In genomic region chr17:77383613-77384608, GRCh38 we compare ENCODE assay signal across 11 cellular contexts.
DNase-seq lines count a peak whose midpoint lies in the region; ATAC-seq, FAIRE-seq and TF ChIP-seq lines count a peak whose summit lies in the region.
"Had no signal": no experiment of that assay in that cellular context is flagged by ENCODE, and none has a peak within 500 bp of the region (broad histone marks: within the 10 kb centered on the region; RNA-seq: fewer than 3 reads in every experiment).

No MANE protein-coding gene starts in this region.

- no peak for TF ChIP-seq POLR2A in GM12891 (IDR thresholded peaks at IDR 0.05; ENCODE audit: low read depth, low read length)

- peak overlapping the region in 8 of 11 experiments; percentile 5 to 100 (median 58); a peak in 11 of 22 replicates for H3K4me2 ChIP-seq in BLaER1 treated with 17β-estradiol and CSF1 and Interleukin-3, amounts not matched to agents 10 nM and 100 nM
- H3K4me2 ChIP-seq in osteoblast (ENCODE audit: insufficient read depth, low read length): no peak overlapping the region

- no peak for FAIRE-seq in GM12891 (lab: Jason Lieb, UNC)

- peaks cover 88 to 100% (median 98%) of the 10 kb centered on the region in 10 experiments for H3K4me1 ChIP-seq in BLaER1 treated with 17β-estradiol and CSF1 and Interleukin-3, amounts not matched to agents 10 nM and 100 nM
- H3K4me1 ChIP-seq in osteoblast (ENCODE audit: insufficient read depth, low read length): peaks cover 69% of the 10 kb centered on the region

- peaks cover 10% of the 10 kb centered on the region for H3K36me3 Mint-ChIP-seq in endothelial cell (ENCODE audit: low read depth, unreplicated experiment)
- H3K36me3 Mint-ChIP-seq: memory B cell had no signal

- DNase-seq in NCI-H2029 (lab: John Stamatoyannopoulos, UW): peak; percentile 43
- DNase-seq in endothelial cell (ENCODE audit: low spot score): no peak
- peak; percentile 84 for DNase-seq in osteoblast (ENCODE audit: insufficient read length, low spot score, missing footprints)
- no peak for DNase-seq in A172 (ENCODE audit: low spot score)
- no peak for DNase-seq in NCI-H524 treated with DMSO at 0.1 percent for 48 hours (lab: John Stamatoyannopoulos, UW)
- DNase-seq in GM12891 (ENCODE audit: insufficient read length, low spot score): no peak
- DNase-seq: T1000 had no signal

- H3K79me2 ChIP-seq in osteoblast (ENCODE audit: insufficient read depth, low read length): peaks cover 99% of the 10 kb centered on the region

- no peaks in the 10 kb centered on the region for H3K27me3 ChIP-seq in BLaER1 treated with 17β-estradiol and CSF1 and Interleukin-3, amounts not matched to agents 10 nM and 100 nM
- no peaks in the 10 kb centered on the region for H3K27me3 ChIP-seq in osteoblast (ENCODE audit: insufficient read depth, low read length)

- no peak overlapping the region for H3K4me3 Mint-ChIP-seq in endothelial cell (ENCODE audit: unreplicated experiment)

- peak overlapping the region; percentile 64 for H3K27ac Mint-ChIP-seq in endothelial cell (ENCODE audit: unreplicated experiment)

- H3K36me3 ChIP-seq in BLaER1 treated with 17β-estradiol and CSF1 and Interleukin-3, amounts not matched to agents 10 nM and 100 nM: peaks cover 0 to 33% (median 10%) of the 10 kb centered on the region in 11 experiments; a peak in 14 of 22 replicates
- H3K36me3 ChIP-seq in osteoblast (ENCODE audit: insufficient read depth, low read length): no peaks in the 10 kb centered on the region

- peak overlapping the region in 1 of 11 experiments; percentile 18; a peak in 1 of 22 replicates for H3K27ac ChIP-seq in BLaER1 treated with 17β-estradiol and CSF1 and Interleukin-3, amounts not matched to agents 10 nM and 100 nM
- peak overlapping the region; percentile 2 for H3K27ac ChIP-seq in osteoblast (ENCODE audit: low read depth, low read length)

- H3K4me3 ChIP-seq in BLaER1 treated with 17β-estradiol and CSF1 and Interleukin-3, amounts not matched to agents 10 nM and 100 nM: no peak overlapping the region
- H3K4me3 ChIP-seq in osteoblast (ENCODE audit: insufficient read depth, low read length): no peak overlapping the region
- H3K4me3 ChIP-seq: K562 had no signal

- H2AFZ ChIP-seq in osteoblast (ENCODE audit: low read length): no peak overlapping the region

- ATAC-seq in HG03196 (IDR thresholded peaks at IDR 0.05; ENCODE audit: unreplicated experiment): no peak
- ATAC-seq: K562 had no signal

- peaks cover 18% of the 10 kb centered on the region for H3K27me3 Mint-ChIP-seq in endothelial cell (ENCODE audit: unreplicated experiment)
- H3K27me3 Mint-ChIP-seq: memory B cell had no signal

- TF ChIP-seq CTCF in endothelial cell (IDR thresholded peaks at IDR 0.05; ENCODE audit: unreplicated experiment): no peak
- no peak for TF ChIP-seq CTCF in osteoblast (IDR thresholded peaks at IDR 0.05; ENCODE audit: extremely low read depth, low read depth, low read length)

- H3K9ac ChIP-seq in BLaER1 treated with 17β-estradiol and CSF1 and Interleukin-3, amounts not matched to agents 10 nM and 100 nM: peak overlapping the region in 1 of 11 experiments; percentile 9; a peak in 1 of 22 replicates

- no peaks in the 10 kb centered on the region for H3K9me3 ChIP-seq in BLaER1 treated with 17β-estradiol and CSF1 and Interleukin-3, amounts not matched to agents 10 nM and 100 nM (replicated peaks in 1 of 11)
- no peaks in the 10 kb centered on the region for H3K9me3 ChIP-seq in osteoblast (ENCODE audit: low read depth, low read length)

- peaks cover 83 to 98% (median 92%) of the 10 kb centered on the region in 11 experiments for H4K20me1 ChIP-seq in BLaER1 treated with 17β-estradiol and CSF1 and Interleukin-3, amounts not matched to agents 10 nM and 100 nM
- H4K20me1 ChIP-seq in osteoblast (ENCODE audit: insufficient read depth, low read length): peaks cover 44% of the 10 kb centered on the region

- H3K9me3 Mint-ChIP-seq in endothelial cell (ENCODE audit: unreplicated experiment): no peaks in the 10 kb centered on the region
- H3K9me3 Mint-ChIP-seq: memory B cell had no signal

- H3K4me1 Mint-ChIP-seq in endothelial cell (ENCODE audit: unreplicated experiment): peaks cover 76% of the 10 kb centered on the region

TF ChIP-seq in GM12891, 5 proteins besides CTCF, POLR2A, EP300 and RAD21:
- no peak for TF ChIP-seq POLR2AphosphoS5 (IDR thresholded peaks at IDR 0.05; ENCODE audit: low read depth, low read length)
- TF ChIP-seq POU2F2 (IDR thresholded peaks at IDR 0.05; ENCODE audit: low read depth, low read length): no peak
TF ChIP-seq in GM12891: peak in this region for 0.

Comparison
In these comparisons a context has a peak if more than half of its experiments do, and no peak if none do; other contexts are left out.
1. DNase-seq: peak in NCI-H2029 (single experiment) and osteoblast (single experiment); none in endothelial cell (single experiment), A172 (single experiment), NCI-H524 treated with DMSO at 0.1 percent for 48 hours (single experiment) and GM12891 (single experiment).